In the genomic region with DNA sequence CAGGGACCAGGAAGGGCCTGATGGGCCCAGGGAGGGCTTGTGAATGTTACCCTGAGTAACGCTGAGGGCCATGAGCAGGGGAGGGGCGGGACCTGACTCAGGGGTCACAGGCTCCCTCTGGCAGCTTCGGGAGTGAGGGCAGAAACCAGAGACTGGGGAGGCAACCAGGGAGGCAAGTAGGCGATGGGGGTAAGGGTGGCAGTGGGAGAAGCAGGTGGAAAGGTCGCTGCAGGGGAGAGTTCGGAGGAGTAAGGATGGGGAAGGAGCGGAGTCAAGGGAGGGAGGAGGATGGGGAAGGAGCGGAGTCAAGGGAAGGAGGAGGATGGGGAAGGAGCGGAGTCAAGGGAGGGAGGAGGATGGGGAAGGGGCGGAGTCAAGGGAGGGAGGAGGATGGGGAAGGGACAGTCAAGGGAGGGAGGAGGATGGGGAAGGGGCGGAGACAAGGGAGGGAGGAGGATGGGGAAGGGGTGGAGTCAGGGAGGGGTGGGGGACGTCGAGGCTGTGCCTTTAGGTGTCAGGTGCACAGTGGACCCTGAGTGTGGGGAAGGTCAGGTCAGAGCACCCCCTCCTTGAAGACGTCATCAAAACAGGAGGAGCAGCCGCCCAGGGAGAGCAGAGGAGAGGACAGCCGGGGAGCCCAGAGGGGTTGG, we compare ENCODE assay signal across 9 cellular contexts. TPM values are rescaled to one million over a fixed set of nuclear protein-coding genes. Genes with fewer than 3 reads are reported as not detected.
DNase-seq lines count a peak whose midpoint lies in the region; ATAC-seq, FAIRE-seq and TF ChIP-seq lines count a peak whose summit lies in the region.
"Had no signal": no experiment of that assay in that cellular context is flagged by ENCODE, and none has a peak within 500 bp of the region (broad histone marks: within the 10 kb centered on the region; RNA-seq: fewer than 3 reads in every experiment).

No MANE protein-coding gene starts in this region.

- H3K4me1 ChIP-seq in H9 (ENCODE audit: insufficient read depth, low read length), result no peaks in the 10 kb centered on the region

- H3K27ac Mint-ChIP-seq in H9, result peak overlapping the region in 2 of 3 experiments; percentile 72 to 82; a peak in 2 of 7 replicates
- H3K27ac Mint-ChIP-seq in T-helper 17 cell, result peak overlapping the region; percentile 9
- no peak overlapping the region for H3K27ac Mint-ChIP-seq in activated naive CD4-positive, alpha-beta T cell treated with anti-CD3 and anti-CD28 coated beads for 36 hours

- ATAC-seq in T-helper 17 cell (no peak), HG03045 (IDR thresholded peaks at IDR 0.05; ENCODE audit: unreplicated experiment) (no peak), HG02623 (IDR thresholded peaks at IDR 0.05; ENCODE audit: unreplicated experiment) (no peak)

- no peak overlapping the region for H2AFZ ChIP-seq in H9 (ENCODE audit: low read length)

- H3K56ac ChIP-seq in H9 (ENCODE audit: insufficient read length, low read depth, low read length), result no peak overlapping the region

- no peak overlapping the region for H2BK5ac ChIP-seq in H9 (ENCODE audit: insufficient read length, low read length)

- H4K20me1 ChIP-seq in H9 (ENCODE audit: control insufficient read depth, insufficient read depth, insufficient read length), result peaks cover 2% of the 10 kb centered on the region

- DNase-seq in H9 (peak; percentile 93), T-helper 17 cell (no peak), frontal cortex (ENCODE audit: low spot score in 2 of 2) (peak; percentile 53 to 64), pons (ENCODE audit: low spot score) (peak; percentile 68), GM12891 (ENCODE audit: insufficient read length, low spot score) (no peak)
- no peak for DNase-seq in activated naive CD4-positive, alpha-beta T cell treated with anti-CD3 and anti-CD28 coated beads for 36 hours

- H3K4ac ChIP-seq in H9 (ENCODE audit: low read depth, low read length), result no peak overlapping the region

- peaks cover 6 to 10% (median 7%) of the 10 kb centered on the region in 3 experiments; a peak in 5 of 7 replicates for H3K36me3 Mint-ChIP-seq in H9 (ENCODE audit: insufficient read depth in 1 of 3, low read depth in 3 of 3)
- peaks cover 6% of the 10 kb centered on the region for H3K36me3 Mint-ChIP-seq in T-helper 17 cell (ENCODE audit: low read depth)
- H3K36me3 Mint-ChIP-seq in activated naive CD4-positive, alpha-beta T cell treated with anti-CD3 and anti-CD28 coated beads for 36 hours (ENCODE audit: low read depth), result peaks cover 24% of the 10 kb centered on the region

- H3K27me3 Mint-ChIP-seq in H9 (ENCODE audit: low read depth) (0 out of 2 replicates have a peak, but pooled peaks cover 2% of the 10 kb centered on the region), T-helper 17 cell (no peaks in the 10 kb centered on the region)
- no peaks in the 10 kb centered on the region for H3K27me3 Mint-ChIP-seq in activated naive CD4-positive, alpha-beta T cell treated with anti-CD3 and anti-CD28 coated beads for 36 hours (ENCODE audit: low read depth)

- peaks cover 13% of the 10 kb centered on the region for H3K23me2 ChIP-seq in H9 (ENCODE audit: insufficient read length, low read depth, low read length, poor library complexity, severe bottlenecking)

- no peak overlapping the region for H3K9ac ChIP-seq in H9 (ENCODE audit: extremely low read depth, insufficient read length, low read length)

- no peak overlapping the region for H4K91ac ChIP-seq in H9 (ENCODE audit: insufficient read length, low read depth, low read length)

- no peak overlapping the region for H2AK5ac ChIP-seq in H9 (ENCODE audit: insufficient read length, low read length)

- TF ChIP-seq POLR2A in GM12891 (IDR thresholded peaks at IDR 0.05; ENCODE audit: low read depth, low read length), result no peak

- CTCF ChIA-PET in activated naive CD4-positive, alpha-beta T cell treated with anti-CD3 and anti-CD28 coated beads for 36 hours (lab: Charles Lee), result no interaction called here

- H3K4me1 Mint-ChIP-seq in H9 (peaks cover 17 to 29% of the 10 kb centered on the region in 2 experiments), T-helper 17 cell (peaks cover 25% of the 10 kb centered on the region)
- H3K4me1 Mint-ChIP-seq in activated naive CD4-positive, alpha-beta T cell treated with anti-CD3 and anti-CD28 coated beads for 36 hours (ENCODE audit: low read depth), result peaks cover 17% of the 10 kb centered on the region

- no peak overlapping the region for H4K8ac ChIP-seq in H9 (replicated peaks; ENCODE audit: insufficient read length, low read depth, low read length)

- peaks cover 0 to 2% of the 10 kb centered on the region in 2 experiments; a peak in 1 of 5 replicates for H3K9me3 Mint-ChIP-seq in H9
- H3K9me3 Mint-ChIP-seq in activated naive CD4-positive, alpha-beta T cell treated with anti-CD3 and anti-CD28 coated beads for 36 hours, result no peaks in the 10 kb centered on the region

- H3K9me3 ChIP-seq in H9 (ENCODE audit: control insufficient read depth, low read depth, low read length) (no peaks in the 10 kb centered on the region), T-helper 17 cell (ENCODE audit: control insufficient read depth, low read length, poor library complexity, severe bottlenecking) (no peaks in the 10 kb centered on the region)

- no peaks in the 10 kb centered on the region for H3K27me3 ChIP-seq in H9 (ENCODE audit: insufficient read depth, low read length)

- WGBS in H9 (ENCODE audit: extremely low coverage, insufficient read length, low lambda C conversion rate), result no CpG with 5 or more reads among the region's 16 CpGs

- H3K23ac ChIP-seq in H9 (ENCODE audit: insufficient read length, low read depth, low read length), result no peak overlapping the region

- TF ChIP-seq CTCF in H9 (conservative IDR thresholded peaks at IDR 0.05), result no peak

- no peaks in the 10 kb centered on the region for H3K79me2 ChIP-seq in H9 (ENCODE audit: insufficient read depth, low read length)

- no peak overlapping the region for H3T11ph ChIP-seq in H9 (ENCODE audit: low read length)

- H2BK12ac ChIP-seq in H9 (ENCODE audit: insufficient read length, low read depth, low read length), result no peak overlapping the region

- H3K18ac ChIP-seq in H9 (ENCODE audit: insufficient read length, low read depth, low read length), result no peak overlapping the region

- peak overlapping the region; percentile 92 for H3K4me2 ChIP-seq in H9 (ENCODE audit: insufficient read depth, insufficient read length, low read length)

- no peak overlapping the region for H3K14ac ChIP-seq in H9 (ENCODE audit: insufficient read depth, low read length)

- no peak for FAIRE-seq in frontal cortex (lab: Jason Lieb, UNC)
- FAIRE-seq in GM12891 (lab: Jason Lieb, UNC), result no peak

- H2BK20ac ChIP-seq in H9 (ENCODE audit: low read depth, low read length, poor library complexity, severe bottlenecking), result no peak overlapping the region

- H2BK15ac ChIP-seq in H9 (ENCODE audit: low read depth, low read length), result no peak overlapping the region

- H3K4me3 Mint-ChIP-seq in H9, result peak overlapping the region; percentile 64 to 84
- no peak overlapping the region for H3K4me3 Mint-ChIP-seq in T-helper 17 cell
- no peak overlapping the region for H3K4me3 Mint-ChIP-seq in activated naive CD4-positive, alpha-beta T cell treated with anti-CD3 and anti-CD28 coated beads for 36 hours

- no peak overlapping the region for H2BK120ac ChIP-seq in H9 (ENCODE audit: low read depth, low read length, poor library complexity, severe bottlenecking)

- intact Hi-C loops in activated naive CD4-positive, alpha-beta T cell treated with anti-CD3 and anti-CD28 coated beads for 36 hours (cut with micrococcal nuclease), result no loop called here

- H3K79me1 ChIP-seq in H9 (ENCODE audit: insufficient read depth, low read depth, low read length, poor library complexity, severe bottlenecking), result no peaks in the 10 kb centered on the region

- H4K5ac ChIP-seq in H9 (ENCODE audit: insufficient read length, low read depth, low read length), result no peak overlapping the region

- H3K27ac ChIP-seq in H9 (ENCODE audit: insufficient read length, low read depth, low read length), result no peak overlapping the region

TF ChIP-seq in GM12891, 5 proteins besides CTCF, POLR2A, EP300 and RAD21:
- no peak for TF ChIP-seq POU2F2 (IDR thresholded peaks at IDR 0.05; ENCODE audit: low read depth, low read length)
- TF ChIP-seq PAX5 (IDR thresholded peaks at IDR 0.05; ENCODE audit: insufficient read depth, low read length, severe bottlenecking), result no peak
- no peak for TF ChIP-seq SPI1 (IDR thresholded peaks at IDR 0.05; ENCODE audit: low read depth, low read length)
- no peak for TF ChIP-seq TAF1 (IDR thresholded peaks at IDR 0.05; ENCODE audit: low read depth, low read length)
- TF ChIP-seq POLR2AphosphoS5 (IDR thresholded peaks at IDR 0.05; ENCODE audit: low read depth, low read length), result no peak

RNA-seq across cellular contexts. Expression of a gene that starts 15.5 kb away (rescaled TPM):
- total RNA-seq in H9 (2021) (0.96 and 1.0 TPM in 2 replicates), T-helper 17 cell (under 1 TPM; 0.52 to 0.94 TPM), frontal cortex (not detected)
- polyA plus RNA-seq in GM12891 (2012; ENCODE audit: low read depth, missing spikeins), result not detected
- total RNA-seq in activated naive CD4-positive, alpha-beta T cell treated with anti-CD3 and anti-CD28 coated beads for 36 hours, result under 1 TPM; 0.17 to 0.19 TPM

RNA-seq across cellular contexts. Expression of a gene that starts 28.1 kb away (rescaled TPM):
- total RNA-seq in H9 (2021), result 13.1 and 13.7 TPM in 2 replicates
- 10 to 100 TPM; 69.2 to 71.9 TPM for total RNA-seq in T-helper 17 cell
- 26.1 TPM for total RNA-seq in frontal cortex
- 22.6 TPM for polyA plus RNA-seq in GM12891 (2012; ENCODE audit: low read depth, missing spikeins)
- 10 to 100 TPM; 48.9 to 56.8 TPM for total RNA-seq in activated naive CD4-positive, alpha-beta T cell treated with anti-CD3 and anti-CD28 coated beads for 36 hours

RNA-seq across cellular contexts. Expression of a gene that starts 41.9 kb away (rescaled TPM):
- 0.61 and 0.63 TPM in 2 replicates for total RNA-seq in H9 (2021)
- 1 to 10 TPM; 5.0 to 9.1 TPM for total RNA-seq in T-helper 17 cell
- total RNA-seq in frontal cortex, result not detected
- 3.8 TPM for polyA plus RNA-seq in GM12891 (2012; ENCODE audit: low read depth, missing spikeins)
- total RNA-seq in activated naive CD4-positive, alpha-beta T cell treated with anti-CD3 and anti-CD28 coated beads for 36 hours, result 1 to 10 TPM; 5.7 to 5.9 TPM
- total RNA-seq: dermis microvascular lymphatic vessel endothelial cell had no signal

Comparison
In these comparisons a context has a peak if more than half of its experiments do, and no peak if none do; other contexts are left out.
1. DNase-seq: peak in H9 (single experiment), frontal cortex (2 of 2) and pons (single experiment); none in T-helper 17 cell (0 of 3), GM12891 (single experiment) and activated naive CD4-positive, alpha-beta T cell treated with anti-CD3 and anti-CD28 coated beads for 36 hours (single experiment).
2. H3K4me3 Mint-ChIP-seq: peak in H9 (2 of 2); none in T-helper 17 cell (single experiment) and activated naive CD4-positive, alpha-beta T cell treated with anti-CD3 and anti-CD28 coated beads for 36 hours (single experiment).